ENCODE assay signal across 13 cellular contexts in genomic region chr17:7951143-7951792, GRCh38. TPM values are rescaled to one million over a fixed set of nuclear protein-coding genes. Genes with fewer than 3 reads are reported as not detected.
DNase-seq lines count a peak whose midpoint lies in the region; ATAC-seq and TF ChIP-seq lines count a peak whose summit lies in the region.
"Had no signal": no experiment of that assay in that cellular context is flagged by ENCODE, and none has a peak within 500 bp of the region (broad histone marks: within the 10 kb centered on the region; RNA-seq: fewer than 3 reads in every experiment).

No MANE protein-coding gene starts in this region.

- no peak for TF ChIP-seq CTCF in smooth muscle cell (IDR thresholded peaks at IDR 0.05; ENCODE audit: borderline replicate concordance, insufficient read depth, poor library complexity, severe bottlenecking)

- H3K9me3 Mint-ChIP-seq in activated T-helper 1 cell treated with anti-CD3 and anti-CD28 coated beads, Interleukin-12 subunit alpha, Interleukin-12 subunit beta, Interleukin-2, Interleukin-4 antibody, amounts not matched to agents 30 ng/mL and 10 ng/mL and 1 ng/mL, durations not matched to agents 14 hours and 24 hours and 36 hours, result no peaks in the 10 kb centered on the region

- H3K9ac ChIP-seq in smooth muscle cell (ENCODE audit: low read depth), result no peak overlapping the region
- H3K9ac ChIP-seq: SK-N-SH had no signal

- peak; percentile 44 for DNase-seq in activated T-helper 1 cell treated with anti-CD3 and anti-CD28 coated beads, Interleukin-12 subunit alpha, Interleukin-12 subunit beta, Interleukin-2, Interleukin-4 antibody, amounts not matched to agents 30 ng/mL and 10 ng/mL and 1 ng/mL, durations not matched to agents 14 hours and 24 hours and 36 hours (ENCODE audit: low spot score)
- DNase-seq in stimulated activated CD4-positive, alpha-beta T cell treated with anti-CD3 and anti-CD28 coated beads, Interleukin-1b, Interleukin-23, amount 100 ng/mL, for 48 hours, result peak; percentile 51
- DNase-seq in smooth muscle cell (lab: John Stamatoyannopoulos, UW; ENCODE audit: unreplicated experiment) (no peak), HCEC 1CT (no peak), NCI-H748 (lab: John Stamatoyannopoulos, UW; ENCODE audit: unreplicated experiment) (no peak), cardiac septum (ENCODE audit: low spot score) (no peak)
- DNase-seq: left ventricle myocardium inferior, NCI-H2107, SK-N-SH had no signal

- intact Hi-C loops in activated T-helper 1 cell treated with anti-CD3 and anti-CD28 coated beads, Interleukin-12 subunit alpha, Interleukin-12 subunit beta, Interleukin-2, Interleukin-4 antibody, amounts not matched to agents 30 ng/mL and 10 ng/mL and 1 ng/mL, durations not matched to agents 14 hours and 24 hours and 36 hours (cut with micrococcal nuclease), result loop anchor here (1.0 to 2.0 kb wide), 3 partner anchors 19 to 37 kb away; partner anchors contain the start of gene CNTROB
- intact Hi-C loops in cardiac septum (cut with DNase I), result no loop called here

- no peaks in the 10 kb centered on the region for H3K79me2 ChIP-seq in smooth muscle cell (ENCODE audit: low read depth)

- no peaks in the 10 kb centered on the region for H3K27me3 Mint-ChIP-seq in activated T-helper 1 cell treated with anti-CD3 and anti-CD28 coated beads, Interleukin-12 subunit alpha, Interleukin-12 subunit beta, Interleukin-2, Interleukin-4 antibody, amounts not matched to agents 30 ng/mL and 10 ng/mL and 1 ng/mL, durations not matched to agents 14 hours and 24 hours and 36 hours (ENCODE audit: insufficient read depth)

- peak; percentile 77 for ATAC-seq in GM18861 (IDR thresholded peaks at IDR 0.05; ENCODE audit: unreplicated experiment)
- ATAC-seq in HG03064 (IDR thresholded peaks at IDR 0.05; ENCODE audit: low read depth, unreplicated experiment), result peak; percentile 65

- no peaks in the 10 kb centered on the region for H3K4me1 ChIP-seq in smooth muscle cell (ENCODE audit: low read depth)

- H3K9me3 ChIP-seq in smooth muscle cell (replicated peaks; ENCODE audit: low read depth), result no peaks in the 10 kb centered on the region
- H3K9me3 ChIP-seq: left ventricle myocardium inferior, SK-N-SH had no signal

- H3F3A ChIP-seq in smooth muscle cell (ENCODE audit: low read depth), result peaks cover 6% of the 10 kb centered on the region

- peaks cover 30% of the 10 kb centered on the region for H3K36me3 Mint-ChIP-seq in activated T-helper 1 cell treated with anti-CD3 and anti-CD28 coated beads, Interleukin-12 subunit alpha, Interleukin-12 subunit beta, Interleukin-2, Interleukin-4 antibody, amounts not matched to agents 30 ng/mL and 10 ng/mL and 1 ng/mL, durations not matched to agents 14 hours and 24 hours and 36 hours (ENCODE audit: low read depth)

- H2AFZ ChIP-seq in smooth muscle cell (ENCODE audit: low read depth), result no peak overlapping the region

- H3K27ac ChIP-seq in smooth muscle cell (ENCODE audit: low read depth), result no peak overlapping the region
- H3K27ac ChIP-seq: HL-60, left ventricle myocardium inferior had no signal

- H3K27me3 ChIP-seq in smooth muscle cell (ENCODE audit: low read depth), result no peaks in the 10 kb centered on the region

- H3K27ac Mint-ChIP-seq in activated T-helper 1 cell treated with anti-CD3 and anti-CD28 coated beads, Interleukin-12 subunit alpha, Interleukin-12 subunit beta, Interleukin-2, Interleukin-4 antibody, amounts not matched to agents 30 ng/mL and 10 ng/mL and 1 ng/mL, durations not matched to agents 14 hours and 24 hours and 36 hours, result peak overlapping the region; percentile 91

- H3K36me3 ChIP-seq in smooth muscle cell (ENCODE audit: low read depth), result peaks cover 9% of the 10 kb centered on the region

- no peak overlapping the region for H3K4me2 ChIP-seq in smooth muscle cell
- H3K4me2 ChIP-seq: SK-N-SH had no signal

- peak overlapping the region; percentile 40 for H3K4me3 Mint-ChIP-seq in activated T-helper 1 cell treated with anti-CD3 and anti-CD28 coated beads, Interleukin-12 subunit alpha, Interleukin-12 subunit beta, Interleukin-2, Interleukin-4 antibody, amounts not matched to agents 30 ng/mL and 10 ng/mL and 1 ng/mL, durations not matched to agents 14 hours and 24 hours and 36 hours

- 83% methylated on average over 5 of the region's 5 CpGs for WGBS in smooth muscle cell (ENCODE audit: low lambda C conversion rate)

- no peaks in the 10 kb centered on the region for H4K20me1 ChIP-seq in smooth muscle cell (ENCODE audit: low read depth)

- H3K4me1 Mint-ChIP-seq in activated T-helper 1 cell treated with anti-CD3 and anti-CD28 coated beads, Interleukin-12 subunit alpha, Interleukin-12 subunit beta, Interleukin-2, Interleukin-4 antibody, amounts not matched to agents 30 ng/mL and 10 ng/mL and 1 ng/mL, durations not matched to agents 14 hours and 24 hours and 36 hours (ENCODE audit: low read depth), result peaks cover 15% of the 10 kb centered on the region

- H3K4me3 ChIP-seq in smooth muscle cell, result no peak overlapping the region
- H3K4me3 ChIP-seq: left ventricle myocardium inferior had no signal

RNA-seq across cellular contexts. Expression of gene CNTROB, which starts 19.3 kb away (rescaled TPM):
- 53.5 and 54.7 TPM in 2 replicates for total RNA-seq in activated T-helper 1 cell treated with anti-CD3 and anti-CD28 coated beads, Interleukin-12 subunit alpha, Interleukin-12 subunit beta, Interleukin-2, Interleukin-4 antibody, amounts not matched to agents 30 ng/mL and 10 ng/mL and 1 ng/mL, durations not matched to agents 14 hours and 24 hours and 36 hours
- total RNA-seq in smooth muscle cell (11.1 and 23.5 TPM in 2 replicates), cardiac septum (12.0 TPM)
- polyA plus RNA-seq in smooth muscle cell, result 20.6 and 26.3 TPM in 2 replicates

RNA-seq across cellular contexts. Expression of gene TRAPPC1, which starts 19.5 kb away (rescaled TPM):
- 153 and 162 TPM in 2 replicates for total RNA-seq in activated T-helper 1 cell treated with anti-CD3 and anti-CD28 coated beads, Interleukin-12 subunit alpha, Interleukin-12 subunit beta, Interleukin-2, Interleukin-4 antibody, amounts not matched to agents 30 ng/mL and 10 ng/mL and 1 ng/mL, durations not matched to agents 14 hours and 24 hours and 36 hours
- total RNA-seq in smooth muscle cell (53.6 and 56.2 TPM in 2 replicates), cardiac septum (114 TPM)
- polyA plus RNA-seq in smooth muscle cell, result 364 and 392 TPM in 2 replicates

RNA-seq across cellular contexts. Expression of gene KCNAB3, which starts 21.6 kb away (rescaled TPM):
- 9.9 and 10.8 TPM in 2 replicates for total RNA-seq in activated T-helper 1 cell treated with anti-CD3 and anti-CD28 coated beads, Interleukin-12 subunit alpha, Interleukin-12 subunit beta, Interleukin-2, Interleukin-4 antibody, amounts not matched to agents 30 ng/mL and 10 ng/mL and 1 ng/mL, durations not matched to agents 14 hours and 24 hours and 36 hours
- total RNA-seq in smooth muscle cell, result 4.6 and 8.7 TPM in 2 replicates
- 4.4 and 5.3 TPM in 2 replicates for polyA plus RNA-seq in smooth muscle cell
- 0.43 TPM for total RNA-seq in cardiac septum

RNA-seq across cellular contexts. Expression of gene RNF227, which starts 35.2 kb away (rescaled TPM):
- total RNA-seq in activated T-helper 1 cell treated with anti-CD3 and anti-CD28 coated beads, Interleukin-12 subunit alpha, Interleukin-12 subunit beta, Interleukin-2, Interleukin-4 antibody, amounts not matched to agents 30 ng/mL and 10 ng/mL and 1 ng/mL, durations not matched to agents 14 hours and 24 hours and 36 hours, result 6.2 and 6.3 TPM in 2 replicates
- total RNA-seq in smooth muscle cell, result 3.4 and 5.4 TPM in 2 replicates
- polyA plus RNA-seq in smooth muscle cell, result 3.5 and 5.1 TPM in 2 replicates
- 1.00 TPM for total RNA-seq in cardiac septum

RNA-seq across cellular contexts. Expression of gene GUCY2D, which starts 51.1 kb away (rescaled TPM):
- not detected in 2 replicates for total RNA-seq in activated T-helper 1 cell treated with anti-CD3 and anti-CD28 coated beads, Interleukin-12 subunit alpha, Interleukin-12 subunit beta, Interleukin-2, Interleukin-4 antibody, amounts not matched to agents 30 ng/mL and 10 ng/mL and 1 ng/mL, durations not matched to agents 14 hours and 24 hours and 36 hours
- total RNA-seq in smooth muscle cell (0.09 TPM in 1 of 2 replicates, not detected in the other), cardiac septum (not detected)
- 0.30 and 0.57 TPM in 2 replicates for polyA plus RNA-seq in smooth muscle cell
- total RNA-seq: epithelial cell of proximal tubule, left ventricle myocardium inferior had no signal
- polyA plus RNA-seq: SK-N-SH had no signal

Comparison
In these comparisons a context has a peak if more than half of its experiments do, and no peak if none do; other contexts are left out.
1. DNase-seq: peak in activated T-helper 1 cell treated with anti-CD3 and anti-CD28 coated beads, Interleukin-12 subunit alpha, Interleukin-12 subunit beta, Interleukin-2, Interleukin-4 antibody, amounts not matched to agents 30 ng/mL and 10 ng/mL and 1 ng/mL, durations not matched to agents 14 hours and 24 hours and 36 hours (single experiment) and stimulated activated CD4-positive, alpha-beta T cell treated with anti-CD3 and anti-CD28 coated beads, Interleukin-1b, Interleukin-23, amount 100 ng/mL, for 48 hours (single experiment); none in smooth muscle cell (single experiment), HCEC 1CT (single experiment), NCI-H748 (single experiment) and cardiac septum (single experiment).